In genomic region chr2:118118479-118118878, GRCh38 we compare ENCODE assay signal across 15 cellular contexts. TPM values are rescaled to one million over a fixed set of nuclear protein-coding genes. Genes with fewer than 3 reads are reported as not detected.
A peak's percentile ranks its signal among the peaks of the same experiment; 100 is the strongest.
DNase-seq lines count a peak whose midpoint lies in the region; ATAC-seq, FAIRE-seq and TF ChIP-seq lines count a peak whose summit lies in the region.
"Had no signal": no experiment of that assay in that cellular context is flagged by ENCODE, and none has a peak within 500 bp of the region (broad histone marks: within the 10 kb centered on the region; RNA-seq: fewer than 3 reads in every experiment).

No MANE protein-coding gene starts in this region.

- H3K4me3 ChIP-seq in endothelial cell of umbilical vein (replicated peaks in 1 of 3; ENCODE audit: insufficient read depth in 1 of 3, low read depth in 1 of 3, low read length in 3 of 3) (no peak overlapping the region), lung (no peak overlapping the region), upper lobe of right lung (no peak overlapping the region), colonic mucosa (no peak overlapping the region)
- H3K4me3 ChIP-seq: Peyer's patch had no signal

- DNase-seq in SW480 (ENCODE audit: low spot score) (peak; percentile 46), endothelial cell of umbilical vein (ENCODE audit: low read depth, low spot score) (peak; percentile 32), lung (ENCODE audit: low spot score) (peak; percentile 45), upper lobe of right lung (no peak), NCI-H2107 (lab: John Stamatoyannopoulos, UW) (no peak), colonic mucosa (no peak)
- DNase-seq: BE2C; CD8-positive, alpha-beta memory T cell; GF-D8; NCI-H1105 treated with DMSO at 0.1 percent for 48 hours; NCI-H2029; NCI-H524; Peyer's patch; SHP77 had no signal

- 51 to 54% methylated on average over 5 of the region's 5 CpGs for WGBS in lung, 2 donors

- H3K4me1 ChIP-seq in endothelial cell of umbilical vein (ENCODE audit: control insufficient read depth, extremely low read depth, insufficient read depth, low read length) = peaks cover 22% of the 10 kb centered on the region
- peaks cover 0 to 11% of the 10 kb centered on the region in 2 donors for H3K4me1 ChIP-seq in lung (ENCODE audit: control insufficient read depth in 2 of 2, insufficient read depth in 2 of 2, low read length in 2 of 2)
- H3K4me1 ChIP-seq in upper lobe of right lung = peaks cover 32% of the 10 kb centered on the region
- H3K4me1 ChIP-seq in colonic mucosa = peaks cover 2% of the 10 kb centered on the region
- H3K4me1 ChIP-seq: BE2C, Peyer's patch had no signal

- no peaks in the 10 kb centered on the region for H3K79me2 ChIP-seq in endothelial cell of umbilical vein (ENCODE audit: control insufficient read depth, insufficient read depth, low read length)

- CTCF ChIA-PET in endothelial cell of umbilical vein (lab: Charles Lee) = interaction anchor here (2.3 to 4.1 kb wide), 2 partner anchors 30 to 71 kb away, joined by 8 to 21 read pairs; partner anchors contain the start of gene INSIG2

- BruUV-seq in endothelial cell of umbilical vein (replicated peaks; lab: Mats Ljungman, UMichigan) = no TSS peak

- H3K9ac ChIP-seq in endothelial cell of umbilical vein (replicated peaks; ENCODE audit: extremely low read depth, insufficient read depth, low read length) (no peak overlapping the region), colonic mucosa (ENCODE audit: low read depth in 2 of 2, low read length in 2 of 2) (no peak overlapping the region)

- ATAC-seq in lung (ENCODE audit: insufficient read depth, low FRiP score) (peak; percentile 51), upper lobe of right lung (peak; percentile 81), HG02981 (IDR thresholded peaks at IDR 0.05; ENCODE audit: unreplicated experiment) (no peak)

- no peaks in the 10 kb centered on the region for H4K20me1 ChIP-seq in endothelial cell of umbilical vein (replicated peaks; ENCODE audit: control insufficient read depth, extremely low read depth, insufficient read depth, low read length)

- POLR2A ChIA-PET in endothelial cell of umbilical vein (lab: Charles Lee) = no interaction called here

- intact Hi-C loops in endothelial cell of umbilical vein (cut with micrococcal nuclease) = no loop called here
- intact Hi-C loops in upper lobe of right lung (cut with DNase I) = no loop called here
- intact Hi-C loops in colonic mucosa (cut with DNase I) = no loop called here

- H3K27ac ChIP-seq in endothelial cell of umbilical vein (ENCODE audit: insufficient read depth, low read depth, low read length) (no peak overlapping the region), lung (ENCODE audit: low read depth in 1 of 2, low read length in 1 of 2) (peak overlapping the region in 1 of 2 donors; percentile 61), upper lobe of right lung (peak overlapping the region; percentile 75), colonic mucosa (no peak overlapping the region)
- H3K27ac ChIP-seq: Peyer's patch had no signal

- H3K9me1 ChIP-seq in endothelial cell of umbilical vein (replicated peaks; ENCODE audit: control insufficient read depth, extremely low read depth, insufficient read depth, low read length) = no peaks in the 10 kb centered on the region

- peak; percentile 59 for FAIRE-seq in endothelial cell of umbilical vein (lab: Jason Lieb, UNC)

- H3K9me3 ChIP-seq in endothelial cell of umbilical vein (replicated peaks; ENCODE audit: control insufficient read depth, insufficient read depth, low read length) = no peaks in the 10 kb centered on the region
- H3K9me3 ChIP-seq in lung (ENCODE audit: control insufficient read depth in 2 of 2, insufficient read depth in 1 of 2, low read length in 1 of 2) = no peaks in the 10 kb centered on the region
- no peaks in the 10 kb centered on the region for H3K9me3 ChIP-seq in upper lobe of right lung
- H3K9me3 ChIP-seq in colonic mucosa = no peaks in the 10 kb centered on the region
- H3K9me3 ChIP-seq: BE2C, Peyer's patch had no signal

- no peak overlapping the region for H2AFZ ChIP-seq in endothelial cell of umbilical vein (ENCODE audit: low read depth, low read length)

- no peak overlapping the region for H3K4me2 ChIP-seq in endothelial cell of umbilical vein (ENCODE audit: insufficient read depth, low read length)

- no peak for TF ChIP-seq POLR2A in endothelial cell of umbilical vein (IDR thresholded peaks at IDR 0.05; ENCODE audit: low read depth, low read length)

- no peaks in the 10 kb centered on the region for H3K36me3 ChIP-seq in endothelial cell of umbilical vein (ENCODE audit: control insufficient read depth in 2 of 2, extremely low read depth in 1 of 2, insufficient read depth in 2 of 2, low read length in 2 of 2)
- H3K36me3 ChIP-seq in lung (ENCODE audit: control insufficient read depth in 2 of 2, insufficient read depth in 2 of 2, low read length in 2 of 2) = no peaks in the 10 kb centered on the region
- no peaks in the 10 kb centered on the region for H3K36me3 ChIP-seq in upper lobe of right lung
- no peaks in the 10 kb centered on the region for H3K36me3 ChIP-seq in colonic mucosa
- H3K36me3 ChIP-seq: BE2C, Peyer's patch had no signal

- TF ChIP-seq CTCF in endothelial cell of umbilical vein (IDR thresholded peaks at IDR 0.05; ENCODE audit: extremely low read depth in 1 of 2, insufficient read depth in 1 of 2, low read depth in 1 of 2, low read length in 2 of 2) (no peak), lung (IDR thresholded peaks at IDR 0.05; ENCODE audit: control extremely low read depth, extremely low read depth) (no peak), upper lobe of right lung (IDR thresholded peaks at IDR 0.05) (no peak), colonic mucosa (IDR thresholded peaks at IDR 0.05) (no peak)

- H3K27me3 ChIP-seq in endothelial cell of umbilical vein (ENCODE audit: control insufficient read depth in 2 of 2, insufficient read depth in 2 of 2, low read length in 2 of 2) (no peaks in the 10 kb centered on the region), lung (ENCODE audit: control insufficient read depth, insufficient read depth) (no peaks in the 10 kb centered on the region), upper lobe of right lung (no peaks in the 10 kb centered on the region), colonic mucosa (no peaks in the 10 kb centered on the region)
- H3K27me3 ChIP-seq: BE2C, Peyer's patch had no signal

- dilution Hi-C loops in endothelial cell of umbilical vein (cut with MboI; ENCODE audit: extremely low pct_ligation_motif_present, low sequenced_read_pairs) = no loop called here

TF ChIP-seq in endothelial cell of umbilical vein, 7 proteins besides CTCF, POLR2A, EP300 and RAD21:
- TF ChIP-seq JUN (IDR thresholded peaks at IDR 0.05; ENCODE audit: borderline replicate concordance, insufficient read depth, insufficient read length, low read depth) (no peak), FOS (IDR thresholded peaks at IDR 0.05; ENCODE audit: borderline replicate concordance, insufficient read depth, low read length) (no peak), POLR2AphosphoS5 (IDR thresholded peaks at IDR 0.05; ENCODE audit: insufficient read depth, low read depth, low read length) (no peak), EZH2 (IDR thresholded peaks at IDR 0.05; ENCODE audit: borderline replicate concordance, low read depth, low read length, severe bottlenecking) (no peak), MYC (IDR thresholded peaks at IDR 0.05; ENCODE audit: low read depth, low read length) (no peak), GATA2 (IDR thresholded peaks at IDR 0.05; ENCODE audit: insufficient read depth, insufficient read length, low read depth, low read length) (no peak)
- TF ChIP-seq, protein P1, sequence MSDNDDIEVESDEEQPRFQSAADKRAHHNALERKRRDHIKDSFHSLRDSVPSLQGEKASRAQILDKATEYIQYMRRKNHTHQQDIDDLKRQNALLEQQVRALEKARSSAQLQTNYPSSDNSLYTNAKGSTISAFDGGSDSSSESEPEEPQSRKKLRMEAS (IDR thresholded peaks at IDR 0.05; ENCODE audit: insufficient read depth, insufficient read length) = no peak

RNA-seq across cellular contexts. Expression of gene INSIG2, which starts 30.2 kb away (rescaled TPM):
- total RNA-seq in endothelial cell of umbilical vein (19.7 and 26.9 TPM in 2 replicates), lung (10 to 100 TPM; 26.6 to 40.6 TPM), upper lobe of right lung (42.0 TPM), colonic mucosa (10 to 100 TPM; 12.8 to 47.0 TPM)
- polyA plus RNA-seq in endothelial cell of umbilical vein (17.5 and 24.1 TPM in 2 replicates), lung (10 to 100 TPM; 16.4 to 19.2 TPM)
- 14.4 and 15.8 TPM in 2 replicates for polyA plus RNA-seq in endothelial cell of umbilical vein (2011; cell fraction: cytosol; rRNA removed)
- polyA plus RNA-seq in endothelial cell of umbilical vein (2011; cell fraction: nucleus; rRNA removed) = 16.7 and 24.8 TPM in 2 replicates
- polyA plus RNA-seq in endothelial cell of umbilical vein (2012) = 25.6 and 37.8 TPM in 2 replicates
- polyA minus RNA-seq in endothelial cell of umbilical vein = 23.5 and 25.5 TPM in 2 replicates
- 1.9 TPM for polyA minus RNA-seq in endothelial cell of umbilical vein (2011; cell fraction: cytosol; rRNA and poly(A)+ RNA removed)
- 11.6 and 19.1 TPM in 2 replicates for polyA minus RNA-seq in endothelial cell of umbilical vein (2011; cell fraction: nucleus; rRNA and poly(A)+ RNA removed)

Comparison
In these comparisons a context has a peak if more than half of its experiments do, and no peak if none do; other contexts are left out.
1. DNase-seq: peak in SW480 (single experiment), endothelial cell of umbilical vein (single experiment) and lung (single experiment); none in upper lobe of right lung (single experiment), NCI-H2107 (single experiment) and colonic mucosa (single experiment).